ENCODE assay signal across 6 cellular contexts in the genomic region with DNA sequence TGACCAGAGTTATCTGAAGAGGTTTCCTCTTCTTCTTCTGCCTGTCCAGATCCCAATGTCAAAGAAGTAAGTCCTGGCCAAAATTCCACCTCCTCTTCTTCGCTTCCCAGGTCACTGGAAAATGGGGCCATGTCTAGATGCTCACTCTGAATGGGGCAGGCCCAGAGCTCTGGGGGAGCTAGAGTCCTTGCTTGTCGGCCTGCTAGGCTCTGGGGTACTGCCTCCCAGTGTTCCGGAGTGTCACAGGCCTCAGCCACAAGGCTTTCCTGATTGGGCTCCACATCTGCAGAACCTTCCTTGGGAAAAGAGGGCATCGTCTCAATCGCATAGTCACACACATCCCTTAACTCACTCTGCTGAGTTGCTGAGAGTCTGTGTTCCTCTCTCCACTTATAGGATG. TPM values are rescaled to one million over a fixed set of nuclear protein-coding genes. Genes with fewer than 3 reads are reported as not detected.
"Had no signal": no experiment of that assay in that cellular context is flagged by ENCODE, and none has a peak within 500 bp of the region (broad histone marks: within the 10 kb centered on the region; RNA-seq: fewer than 3 reads in every experiment).

No MANE protein-coding gene starts in this region.

RNA-seq across cellular contexts. Expression of gene CTAGE4, which starts 4.6 kb away (rescaled TPM):
- total RNA-seq: GM23248, HFFc6 had no signal

RNA-seq across cellular contexts. Expression of gene ARHGEF35, which starts 7.8 kb away (rescaled TPM):
- total RNA-seq: HFFc6 had no signal

RNA-seq across cellular contexts. Expression of gene OR2A42, which starts 51.6 kb away (rescaled TPM):
- total RNA-seq: H1, H4, H7, H9, HFFc6 had no signal
- polyA plus RNA-seq: H1 had no signal
